In genomic region chr11:95305726-95306522, GRCh38 we compare ENCODE assay signal across 32 cellular contexts.
DNase-seq lines count a peak whose midpoint lies in the region; ATAC-seq, FAIRE-seq and TF ChIP-seq lines count a peak whose summit lies in the region.
"Had no signal": no experiment of that assay in that cellular context is flagged by ENCODE, and none has a peak within 500 bp of the region (broad histone marks: within the 10 kb centered on the region; RNA-seq: fewer than 3 reads in every experiment).

No MANE protein-coding gene starts in this region.

- intact Hi-C loops in sciatic nerve (cut with DNase I), result no loop called here
- intact Hi-C loops in spleen (cut with DNase I; ENCODE audit: low total_unique reads), result no loop called here

- H3K4me2 ChIP-seq in GM23338, result no peak overlapping the region
- H3K4me2 ChIP-seq in keratinocyte (ENCODE audit: control insufficient read depth, extremely low read depth, insufficient read depth, low read depth, low read length), result no peak overlapping the region

- H3K27me3 ChIP-seq in GM23338 (ENCODE audit: insufficient read depth) (no peaks in the 10 kb centered on the region), keratinocyte (ENCODE audit: control insufficient read depth, extremely low read depth, insufficient read depth, low read length) (no peaks in the 10 kb centered on the region), spleen (replicated peaks in 1 of 7) (no peaks in the 10 kb centered on the region)
- H3K27me3 ChIP-seq: SJSA1 had no signal

- peaks cover 17% of the 10 kb centered on the region for H3K4me1 Mint-ChIP-seq in GM23338

- H3K9me2 ChIP-seq in GM23338 (ENCODE audit: insufficient read depth), result no peaks in the 10 kb centered on the region

- H3K36me3 ChIP-seq in GM23338 (ENCODE audit: insufficient read depth), result no peaks in the 10 kb centered on the region
- H3K36me3 ChIP-seq in keratinocyte (ENCODE audit: control insufficient read depth in 2 of 2, extremely low read depth in 1 of 2, insufficient read depth in 2 of 2, low read length in 2 of 2), result no peaks in the 10 kb centered on the region
- no peaks in the 10 kb centered on the region for H3K36me3 ChIP-seq in spleen
- H3K36me3 ChIP-seq: SJSA1, thoracic aorta, WERI-Rb-1 had no signal

- H3K9me3 Mint-ChIP-seq in GM23338, result peaks cover 11% of the 10 kb centered on the region
- H3K9me3 Mint-ChIP-seq: activated T-helper 2 cell treated with anti-CD3 and anti-CD28 coated beads, Interferon-gamma antibody, Interleukin-2, Interleukin-4, amounts not matched to agents 10 μg/mL and 5 μg/mL and 100 μg/mL, durations not matched to agents 14 hours and 24 hours and 36 hours; naive thymus-derived CD8-positive, alpha-beta T cell had no signal

- no peak overlapping the region for H3K4me3 Mint-ChIP-seq in GM23338
- H3K4me3 Mint-ChIP-seq: naive thymus-derived CD8-positive, alpha-beta T cell; stimulated activated naive CD8-positive, alpha-beta T cell treated with anti-CD3 and anti-CD28 coated beads, Interleukin-15, amount 100 ng/mL, for 72 hours had no signal

- peaks cover 8% of the 10 kb centered on the region; the same call in 2 of the 3 replicates for H3K36me3 Mint-ChIP-seq in GM23338 (ENCODE audit: low read depth)
- H3K36me3 Mint-ChIP-seq: naive thymus-derived CD8-positive, alpha-beta T cell had no signal

- H4K20me1 ChIP-seq in GM23338 (replicated peaks; ENCODE audit: insufficient read depth), result no peaks in the 10 kb centered on the region
- H4K20me1 ChIP-seq in keratinocyte (ENCODE audit: control insufficient read depth, extremely low read depth, insufficient read depth, low read length), result no peaks in the 10 kb centered on the region

- dilution Hi-C loops in keratinocyte (cut with MboI; ENCODE audit: extremely low pct_ligation_motif_present, low sequenced_read_pairs), result no loop called here

- H3K9ac ChIP-seq in keratinocyte (ENCODE audit: control insufficient read depth, extremely low read depth, insufficient read depth, low read length), result no peak overlapping the region

- H3K9me3 ChIP-seq in keratinocyte (ENCODE audit: control insufficient read depth, low read depth, low read length), result no peaks in the 10 kb centered on the region
- no peaks in the 10 kb centered on the region for H3K9me3 ChIP-seq in spleen
- H3K9me3 ChIP-seq: SJSA1, thoracic aorta had no signal

- H3K27me3 Mint-ChIP-seq in GM23338 (ENCODE audit: insufficient read depth, low read depth, poor library complexity), result peaks cover 5% of the 10 kb centered on the region
- H3K27me3 Mint-ChIP-seq: naive thymus-derived CD8-positive, alpha-beta T cell; stimulated activated naive CD8-positive, alpha-beta T cell treated with anti-CD3 and anti-CD28 coated beads, Interleukin-15, amount 100 ng/mL, for 72 hours had no signal

- H3K27ac ChIP-seq in GM23338 (ENCODE audit: low read depth) (no peak overlapping the region), keratinocyte (ENCODE audit: control insufficient read depth, insufficient read depth, low read length) (no peak overlapping the region), spleen (no peak overlapping the region)
- H3K27ac ChIP-seq: SJSA1, thoracic aorta, WERI-Rb-1 had no signal

- H3K4me1 ChIP-seq in GM23338 (ENCODE audit: insufficient read depth) (no peaks in the 10 kb centered on the region; the same call in 1 of the 2 replicates), keratinocyte (ENCODE audit: control insufficient read depth, extremely low read depth, insufficient read depth, low read length) (peaks cover 10% of the 10 kb centered on the region), spleen (peaks cover 0 to 15% (median 12%) of the 10 kb centered on the region in 6 donors)
- H3K4me1 ChIP-seq: SJSA1 had no signal

- no peaks in the 10 kb centered on the region for H3K9me1 ChIP-seq in keratinocyte (ENCODE audit: control insufficient read depth, extremely low read depth, insufficient read depth, low read length)

- H3K4me3 ChIP-seq in GM23338 (no peak overlapping the region), keratinocyte (ENCODE audit: control insufficient read depth in 2 of 3, extremely low read depth in 1 of 3, insufficient read depth in 2 of 3, low read depth in 1 of 3, low read length in 3 of 3) (no peak overlapping the region), spleen (no peak overlapping the region)
- H3K4me3 ChIP-seq: SJSA1, skin epidermis, thoracic aorta had no signal

- H3K79me2 ChIP-seq in GM23338 (replicated peaks; ENCODE audit: insufficient read depth) (no peaks in the 10 kb centered on the region), keratinocyte (ENCODE audit: control insufficient read depth, insufficient read depth, low read length) (no peaks in the 10 kb centered on the region)

- H3F3A ChIP-seq in GM23338 (replicated peaks; ENCODE audit: low read depth), result no peaks in the 10 kb centered on the region

- TF ChIP-seq CTCF in GM23338 (conservative IDR thresholded peaks at IDR 0.05; ENCODE audit: low read depth in 2 of 2), result peak in 1 of 2 experiments; percentile 32; a peak in 2 of 4 replicates
- no peak for TF ChIP-seq CTCF in keratinocyte (optimal IDR thresholded peaks at IDR 0.05 in 1 of 3, IDR thresholded peaks at IDR 0.05 in 1 of 3, conservative IDR thresholded peaks at IDR 0.05 in 1 of 3; ENCODE audit: extremely low read depth in 1 of 3, insufficient read depth in 2 of 3, low read length in 3 of 3)
- TF ChIP-seq CTCF in spleen (IDR thresholded peaks at IDR 0.05 in 8 of 11, conservative IDR thresholded peaks at IDR 0.05 in 3 of 11), result no peak
- TF ChIP-seq CTCF in D721Med (IDR thresholded peaks at IDR 0.05; ENCODE audit: insufficient read depth, missing control alignments), result no peak

- H2AFZ ChIP-seq in GM23338 (peak overlapping the region; percentile 43; the same call in 1 of the 2 replicates), keratinocyte (ENCODE audit: control insufficient read depth, low read length) (no peak overlapping the region)

- WGBS in spleen, 5 donors, result 91 to 98% (median 95%) methylated on average over 6 of the region's 6 CpGs

- no peak for DNase-seq in GM23338 (ENCODE audit: low spot score)
- DNase-seq in SK-MEL-5 (ENCODE audit: low read depth, low spot score), result peak; percentile 74
- DNase-seq in keratinocyte (ENCODE audit: low read depth, low spot score), result no peak
- DNase-seq in sciatic nerve (ENCODE audit: low spot score), result no peak
- DNase-seq in occipital lobe (lab: John Stamatoyannopoulos, UW), result no peak
- DNase-seq in spleen, result no peak
- no peak for DNase-seq in D721Med (ENCODE audit: insufficient read length, low spot score)
- DNase-seq: ACHN; activated CD4-positive, alpha-beta T cell treated with anti-CD3 and anti-CD28 coated beads for 48 hours; activated CD8-positive, alpha-beta memory T cell treated with anti-CD3 and anti-CD28 coated beads for 24 hours; activated T-cell treated with anti-CD3 and anti-CD28 coated beads for 4 hours; anterior cingulate cortex; C1 segment of cervical spinal cord; COR-L47; DMS53; effector CD8-positive, alpha-beta T cell; naive thymus-derived CD8-positive, alpha-beta T cell; NCI-H146; NCI-H2107; NCI-H748 treated with DMSO at 0.1 percent for 48 hours; stimulated activated CD4-positive, alpha-beta T cell treated with anti-CD3 and anti-CD28 coated beads, Interleukin-2, amount 100 ng/mL, for 24 hours; stimulated activated naive CD8-positive, alpha-beta T cell treated with anti-CD3 and anti-CD28 coated beads, Interleukin-15, amount 100 ng/mL, for 72 hours; T1000; WERI-Rb-1 had no signal

- ATAC-seq in GM23338 (no peak), sciatic nerve (peak; percentile 85)
- ATAC-seq: activated naive CD4-positive, alpha-beta T cell treated with anti-CD3 and anti-CD28 coated beads, Interleukin-2, amount 50 U/mL, for 72 hours; HCT116; naive thymus-derived CD8-positive, alpha-beta T cell; stimulated activated naive CD8-positive, alpha-beta T cell treated with anti-CD3 and anti-CD28 coated beads, Interleukin-15, amount 100 ng/mL, for 72 hours had no signal

- no peak overlapping the region for H3K27ac Mint-ChIP-seq in GM23338
- H3K27ac Mint-ChIP-seq: activated naive CD4-positive, alpha-beta T cell treated with anti-CD3 and anti-CD28 coated beads, Interleukin-2, amount 50 U/mL, for 72 hours; activated T-helper 2 cell treated with anti-CD3 and anti-CD28 coated beads, Interferon-gamma antibody, Interleukin-2, Interleukin-4, amounts not matched to agents 10 μg/mL and 5 μg/mL and 100 μg/mL, durations not matched to agents 14 hours and 24 hours and 36 hours; naive thymus-derived CD8-positive, alpha-beta T cell; stimulated activated naive CD8-positive, alpha-beta T cell treated with anti-CD3 and anti-CD28 coated beads, Interleukin-15, amount 100 ng/mL, for 72 hours had no signal

- FAIRE-seq in keratinocyte (lab: Jason Lieb, UNC) (peak; percentile 26), D721Med (lab: Jason Lieb, UNC) (no peak)
- FAIRE-seq: bronchial epithelial cell, RCC 7860 had no signal

- no peak for TF ChIP-seq POLR2A in spleen (IDR thresholded peaks at IDR 0.05)

- in situ Hi-C loops in SK-MEL-5 (cut with HindIII; ENCODE audit: low pct_unique_long_range_greater_than_20kb, low sequenced_read_pairs), result no loop called here

TF ChIP-seq in GM23338, 12 proteins besides CTCF, POLR2A, EP300 and RAD21 (continues in another document):
- TF ChIP-seq, protein P1, sequence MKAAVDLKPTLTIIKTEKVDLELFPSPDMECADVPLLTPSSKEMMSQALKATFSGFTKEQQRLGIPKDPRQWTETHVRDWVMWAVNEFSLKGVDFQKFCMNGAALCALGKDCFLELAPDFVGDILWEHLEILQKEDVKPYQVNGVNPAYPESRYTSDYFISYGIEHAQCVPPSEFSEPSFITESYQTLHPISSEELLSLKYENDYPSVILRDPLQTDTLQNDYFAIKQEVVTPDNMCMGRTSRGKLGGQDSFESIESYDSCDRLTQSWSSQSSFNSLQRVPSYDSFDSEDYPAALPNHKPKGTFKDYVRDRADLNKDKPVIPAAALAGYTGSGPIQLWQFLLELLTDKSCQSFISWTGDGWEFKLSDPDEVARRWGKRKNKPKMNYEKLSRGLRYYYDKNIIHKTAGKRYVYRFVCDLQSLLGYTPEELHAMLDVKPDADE (IDR thresholded peaks at IDR 0.05), result no peak
- TF ChIP-seq NANOG (IDR thresholded peaks at IDR 0.05; ENCODE audit: borderline replicate concordance), result no peak
- TF ChIP-seq POLR2AphosphoS5 (IDR thresholded peaks at IDR 0.05; ENCODE audit: low read depth), result no peak
- TF ChIP-seq EZH2phosphoT487 (IDR thresholded peaks at IDR 0.05; ENCODE audit: unreplicated experiment), result no peak
- TF ChIP-seq ZNF331 (CRISPR knock-in tag; IDR thresholded peaks at IDR 0.05; ENCODE audit: low read depth), result no peak
- no peak for TF ChIP-seq CREB1 (CRISPR knock-in tag; IDR thresholded peaks at IDR 0.05; ENCODE audit: low read depth)
- TF ChIP-seq EZH2 (IDR thresholded peaks at IDR 0.05; ENCODE audit: low read depth, unreplicated experiment), result no peak
